In genomic region chr14:24243336-24243836, GRCh38 we compare ENCODE assay signal across 1 cellular context.
TF ChIP-seq lines count a peak whose summit lies in the region.

No MANE protein-coding gene starts in this region.

TF ChIP-seq in endothelial cell of umbilical vein, 7 proteins besides CTCF, POLR2A, EP300 and RAD21:
- TF ChIP-seq JUN (IDR thresholded peaks at IDR 0.05; ENCODE audit: borderline replicate concordance, insufficient read depth, insufficient read length, low read depth) (no peak), MYC (IDR thresholded peaks at IDR 0.05; ENCODE audit: low read depth, low read length) (no peak), MAX (IDR thresholded peaks at IDR 0.05; ENCODE audit: insufficient read depth, insufficient read length) (no peak), FOS (IDR thresholded peaks at IDR 0.05; ENCODE audit: borderline replicate concordance, insufficient read depth, low read length) (no peak), GATA2 (IDR thresholded peaks at IDR 0.05; ENCODE audit: insufficient read depth, insufficient read length, low read depth, low read length) (no peak), POLR2AphosphoS5 (IDR thresholded peaks at IDR 0.05; ENCODE audit: insufficient read depth, low read depth, low read length) (no peak), EZH2 (IDR thresholded peaks at IDR 0.05; ENCODE audit: borderline replicate concordance, low read depth, low read length, severe bottlenecking) (no peak)
